Comparison of ENCODE assay signal across 12 cellular contexts in genomic region chr13:98930014-98930625, GRCh38. TPM values are rescaled to one million over a fixed set of nuclear protein-coding genes. Genes with fewer than 3 reads are reported as not detected.
DNase-seq lines count a peak whose midpoint lies in the region; ATAC-seq, FAIRE-seq and TF ChIP-seq lines count a peak whose summit lies in the region.
"Had no signal": no experiment of that assay in that cellular context is flagged by ENCODE, and none has a peak within 500 bp of the region (broad histone marks: within the 10 kb centered on the region; RNA-seq: fewer than 3 reads in every experiment).

No MANE protein-coding gene starts in this region.

- no peak overlapping the region for H2BK15ac ChIP-seq in IMR-90 (ENCODE audit: low read depth, low read length)

- H3K4me1 Mint-ChIP-seq in CD8-positive, alpha-beta T cell (ENCODE audit: low read depth), result peaks cover 16% of the 10 kb centered on the region
- peaks cover 22% of the 10 kb centered on the region for H3K4me1 Mint-ChIP-seq in nephron progenitor cell

- no peak overlapping the region for H4K91ac ChIP-seq in IMR-90 (ENCODE audit: insufficient read depth, low read depth, low read length)

- no peaks in the 10 kb centered on the region for H3K27me3 Mint-ChIP-seq in CD8-positive, alpha-beta T cell (ENCODE audit: low read depth)
- H3K27me3 Mint-ChIP-seq in nephron progenitor cell (ENCODE audit: low read depth, poor library complexity), result peaks cover 7% of the 10 kb centered on the region

- POLR2A ChIA-PET in CD8-positive, alpha-beta T cell (lab: Charles Lee), result no interaction called here
- POLR2A ChIA-PET in IMR-90 (lab: Charles Lee; ENCODE audit: unreplicated experiment), result no interaction called here
- POLR2A ChIA-PET in GM12878 (lab: Charles Lee), result interaction anchor here (0.6 kb wide), 1 partner anchor 42 kb away, joined by 5 read pairs; no protein-coding TSS in a partner anchor

- dilution Hi-C loops in IMR-90 (cut with HindIII; ENCODE audit: low sequenced_read_pairs, unreplicated experiment), result no loop called here

- H3K4ac ChIP-seq in IMR-90 (ENCODE audit: low read depth, low read length), result no peak overlapping the region

- no peak for TF ChIP-seq CTCF in CD8-positive, alpha-beta T cell (IDR thresholded peaks at IDR 0.05)
- TF ChIP-seq CTCF in IMR-90 (conservative IDR thresholded peaks at IDR 0.05; ENCODE audit: low read depth, low read length), result no peak
- no peak for TF ChIP-seq CTCF in GM12878 (IDR thresholded peaks at IDR 0.05 in 2 of 3, conservative IDR thresholded peaks at IDR 0.05 in 1 of 3; ENCODE audit: control insufficient read depth in 2 of 3, extremely low read depth in 1 of 3, insufficient read depth in 1 of 3, low read depth in 3 of 3, low read length in 3 of 3)
- no peak for TF ChIP-seq CTCF in nephron progenitor cell (IDR thresholded peaks at IDR 0.05)
- TF ChIP-seq CTCF in left lung (IDR thresholded peaks at IDR 0.05), result no peak

- FAIRE-seq in GM12878 (lab: Jason Lieb, UNC), result no peak

- peak overlapping the region; percentile 96 for H3K27ac Mint-ChIP-seq in CD8-positive, alpha-beta T cell
- peak overlapping the region; percentile 83 for H3K27ac Mint-ChIP-seq in nephron progenitor cell

- H3K4me2 ChIP-seq in IMR-90 (ENCODE audit: low read depth, low read length) (no peak overlapping the region), GM12878 (ENCODE audit: control insufficient read depth, insufficient read depth) (peak overlapping the region; percentile 12; the same call in 1 of the 2 replicates)

- intact Hi-C loops in CD8-positive, alpha-beta T cell (cut with DNase I, micrococcal nuclease), result no loop called here
- intact Hi-C loops in IMR-90 (cut with micrococcal nuclease) (no loop called here), GM12878 (cut with micrococcal nuclease; ENCODE audit: unreplicated experiment) (no loop called here), left lung (cut with DNase I) (no loop called here)

- H3K36me3 ChIP-seq in CD8-positive, alpha-beta T cell (ENCODE audit: insufficient read depth, low read length), result no peaks in the 10 kb centered on the region
- H3K36me3 ChIP-seq in IMR-90 (ENCODE audit: control insufficient read depth, insufficient read depth, low read length), result no peaks in the 10 kb centered on the region
- H3K36me3 ChIP-seq in GM12878 (ENCODE audit: control insufficient read depth in 2 of 2, insufficient read depth in 2 of 2, low read length in 1 of 2), result no peaks in the 10 kb centered on the region
- H3K36me3 ChIP-seq in left lung, result peaks cover 0 to 3% of the 10 kb centered on the region in 2 donors
- H3K36me3 ChIP-seq: right lobe of liver had no signal

- no peak overlapping the region for H4K5ac ChIP-seq in IMR-90 (ENCODE audit: low read depth, low read length)

- H3K79me1 ChIP-seq in IMR-90 (ENCODE audit: low read depth in 1 of 2, low read length in 2 of 2), result peaks cover 0 to 3% of the 10 kb centered on the region in 2 experiments; a peak in 1 of 4 replicates

- H3K27ac ChIP-seq in CD8-positive, alpha-beta T cell (ENCODE audit: low read depth, low read length), result peak overlapping the region; percentile 30
- H3K27ac ChIP-seq in IMR-90 (ENCODE audit: insufficient read depth, low read length) (no peak overlapping the region), GM12878 (ENCODE audit: control insufficient read depth, insufficient read depth) (no peak overlapping the region), left lung (peak overlapping the region in 1 of 2 donors; percentile 57)
- H3K27ac ChIP-seq: right lobe of liver had no signal

- no peaks in the 10 kb centered on the region for H3K9me1 ChIP-seq in IMR-90 (ENCODE audit: insufficient read depth, low read length)

- TF ChIP-seq POLR2A in IMR-90 (IDR thresholded peaks at IDR 0.05; ENCODE audit: low read depth, low read length), result no peak
- TF ChIP-seq POLR2A in GM12878 (IDR thresholded peaks at IDR 0.05; ENCODE audit: low read depth, low read length), result no peak

- SMC1A ChIA-PET in GM12878 (lab: Charles Lee; ENCODE audit: uncharacterized antibody, unreplicated experiment), result interaction anchor here (0.9 kb wide), 1 partner anchor 104 kb away, joined by 3 read pairs; no protein-coding TSS in a partner anchor

- DNase-seq in CD8-positive, alpha-beta T cell, result no peak
- DNase-seq in IMR-90 (no peak), GM12878 (ENCODE audit: low read depth, low spot score) (no peak), nephron progenitor cell (no peak), NCI-H2081 (lab: John Stamatoyannopoulos, UW) (no peak), NOMO-1 treated with dmso at 0.1 percent for 144 hours (lab: John Stamatoyannopoulos, UW; ENCODE audit: unreplicated experiment) (no peak), cerebellum (ENCODE audit: low spot score) (no peak), left lung (no peak)
- DNase-seq: H7, kidney, right lobe of liver had no signal

- no peak overlapping the region for H2BK5ac ChIP-seq in IMR-90 (ENCODE audit: low read depth, low read length, poor library complexity, severe bottlenecking)

- no peaks in the 10 kb centered on the region for H3K27me3 ChIP-seq in CD8-positive, alpha-beta T cell (ENCODE audit: insufficient read depth, low read length)
- H3K27me3 ChIP-seq in IMR-90 (ENCODE audit: control insufficient read depth, insufficient read depth, low read length) (no peaks in the 10 kb centered on the region), GM12878 (replicated peaks in 1 of 2; ENCODE audit: control insufficient read depth in 2 of 2, insufficient read depth in 2 of 2, low read length in 1 of 2) (no peaks in the 10 kb centered on the region), left lung (no peaks in the 10 kb centered on the region)
- H3K27me3 ChIP-seq: right lobe of liver had no signal

- ATAC-seq in CD8-positive, alpha-beta T cell, result peak; percentile 59
- ATAC-seq in IMR-90 (ENCODE audit: low read depth) (no peak), GM12878 (no peak), left lung (no peak)
- ATAC-seq: esophagus mucosa, right lobe of liver had no signal

- H3K14ac ChIP-seq in IMR-90 (replicated peaks; ENCODE audit: low read depth, low read length), result no peak overlapping the region; the same call in 1 of the 2 replicates

- H3K36me3 Mint-ChIP-seq in CD8-positive, alpha-beta T cell, result peaks cover 45% of the 10 kb centered on the region
- H3K36me3 Mint-ChIP-seq in nephron progenitor cell (ENCODE audit: low read depth), result peaks cover 10% of the 10 kb centered on the region

- H2AFZ ChIP-seq in IMR-90 (replicated peaks; ENCODE audit: low read length, poor library complexity) (no peak overlapping the region), GM12878 (ENCODE audit: control insufficient read depth, low read depth, low read length) (peak overlapping the region; percentile 57)

- H3K4me3 Mint-ChIP-seq in CD8-positive, alpha-beta T cell, result peak overlapping the region; percentile 70
- H3K4me3 Mint-ChIP-seq in nephron progenitor cell, result no peak overlapping the region

- no peak overlapping the region for H3K23ac ChIP-seq in IMR-90 (ENCODE audit: low read depth, low read length)

- BruUV-seq in IMR-90 (replicated peaks; lab: Mats Ljungman, UMichigan) (no TSS peak), GM12878 (replicated peaks; lab: Mats Ljungman, UMichigan) (no TSS peak)

- H3K9ac ChIP-seq in IMR-90 (ENCODE audit: low read depth, low read length) (no peak overlapping the region), GM12878 (ENCODE audit: control insufficient read depth, insufficient read depth, low read length) (no peak overlapping the region)

- H2AK9ac ChIP-seq in IMR-90 (replicated peaks; ENCODE audit: low read depth, low read length, poor library complexity), result peak overlapping the region; percentile 1

- H3K4me3 ChIP-seq in CD8-positive, alpha-beta T cell (ENCODE audit: low read depth, low read length), result peak overlapping the region; percentile 38
- H3K4me3 ChIP-seq in IMR-90 (ENCODE audit: insufficient read depth, low read depth, low read length) (no peak overlapping the region), GM12878 (no peak overlapping the region), left lung (no peak overlapping the region)
- H3K4me3 ChIP-seq: right lobe of liver had no signal

- in situ Hi-C loops in IMR-90 (cut with MboI; ENCODE audit: low sequenced_read_pairs) (no loop called here), GM12878 (cut with MboI) (no loop called here)

- TF ChIP-seq EP300 in GM12878 (IDR thresholded peaks at IDR 0.05; ENCODE audit: borderline replicate concordance in 1 of 2, control insufficient read depth in 1 of 2, low read depth in 2 of 2, low read length in 2 of 2), result no peak

- no peaks in the 10 kb centered on the region for H4K20me1 ChIP-seq in IMR-90 (ENCODE audit: insufficient read depth, low read length)
- H4K20me1 ChIP-seq in GM12878 (ENCODE audit: control insufficient read depth, insufficient read depth), result no peaks in the 10 kb centered on the region

- no peak overlapping the region for H2AK5ac ChIP-seq in IMR-90 (ENCODE audit: low read depth, low read length)

- TF ChIP-seq RAD21 in IMR-90 (IDR thresholded peaks at IDR 0.05; ENCODE audit: low read length) (no peak), GM12878 (IDR thresholded peaks at IDR 0.05; ENCODE audit: insufficient read depth, low read depth, low read length) (no peak)

- no peaks in the 10 kb centered on the region for H3K79me2 ChIP-seq in GM12878 (ENCODE audit: control insufficient read depth, insufficient read depth, low read length)

- peaks cover 5% of the 10 kb centered on the region for H3K9me3 ChIP-seq in CD8-positive, alpha-beta T cell (ENCODE audit: low read length)
- H3K9me3 ChIP-seq in IMR-90 (ENCODE audit: control insufficient read depth, insufficient read depth, low read length) (peaks cover 11% of the 10 kb centered on the region), GM12878 (replicated peaks; ENCODE audit: control insufficient read depth, insufficient read depth, low read length) (peaks cover 2% of the 10 kb centered on the region; the same call in 1 of the 3 replicates), left lung (peaks cover 0 to 16% of the 10 kb centered on the region in 2 donors)

- no peak overlapping the region for H3K56ac ChIP-seq in IMR-90 (ENCODE audit: extremely low read depth, insufficient read depth, low read length)

- H3K9me3 Mint-ChIP-seq in CD8-positive, alpha-beta T cell, result peaks cover 10% of the 10 kb centered on the region
- H3K9me3 Mint-ChIP-seq in nephron progenitor cell, result peaks cover 23% of the 10 kb centered on the region

- H2BK120ac ChIP-seq in IMR-90 (ENCODE audit: low read depth, low read length), result no peak overlapping the region

- 100% methylated on average over 1 of the region's 8 CpGs; no CpG with 5 or more reads in 1 of the 2 experiments for WGBS in IMR-90 (ENCODE audit: extremely low coverage in 2 of 2, insufficient read length in 1 of 2), 2 experiments
- WGBS in GM12878 (ENCODE audit: insufficient coverage, insufficient replicate concordance, low lambda C conversion rate, missing lambda C conversion rate), result 39% methylated on average over 8 of the region's 8 CpGs

- H2BK20ac ChIP-seq in IMR-90 (ENCODE audit: low read depth, low read length), result no peak overlapping the region

- H3K4me1 ChIP-seq in CD8-positive, alpha-beta T cell (ENCODE audit: insufficient read depth, low read length), result peaks cover 4% of the 10 kb centered on the region
- H3K4me1 ChIP-seq in IMR-90 (ENCODE audit: control insufficient read depth, insufficient read depth, low read length) (0 out of 2 replicates have a peak, but pooled peaks cover 2% of the 10 kb centered on the region), GM12878 (ENCODE audit: control insufficient read depth, insufficient read depth, low read length) (no peaks in the 10 kb centered on the region), left lung (peaks cover 0 to 4% of the 10 kb centered on the region in 2 donors)
- H3K4me1 ChIP-seq: right lobe of liver had no signal

- RAD21 ChIA-PET in GM12878 (lab: Charles Lee; ENCODE audit: unreplicated experiment), result no interaction called here

- CTCF ChIA-PET in CD8-positive, alpha-beta T cell (lab: Charles Lee), result no interaction called here
- CTCF ChIA-PET in IMR-90 (lab: Yijun Ruan, JAX), result interaction anchor here (0.6 kb wide), 1 partner anchor 8 kb away, joined by 4 read pairs; no protein-coding TSS in a partner anchor
- CTCF ChIA-PET in GM12878 (lab: Yijun Ruan, JAX), result no interaction called here

- H3K18ac ChIP-seq in IMR-90 (ENCODE audit: low read depth, low read length), result no peak overlapping the region

- H4K8ac ChIP-seq in IMR-90 (ENCODE audit: low read depth in 2 of 2, low read length in 2 of 2), result no peak overlapping the region

RNA-seq across cellular contexts. Expression of gene DOCK9, which starts 47.7 kb away (rescaled TPM):
- 10 to 100 TPM; 66.3 to 75.5 TPM for total RNA-seq in CD8-positive, alpha-beta T cell
- total RNA-seq in IMR-90 (2012; rRNA removed) (7.2 and 9.7 TPM in 2 replicates), GM12878 (2014; rRNA removed) (0.73 and 2.6 TPM in 2 replicates), GM12878 (2014; rRNA removed; fragmentation: Illumina TruSeq; extraction: Trizol) (1.1 and 1.2 TPM in 2 replicates), GM12878 (2021) (1.5 TPM in 2 replicates), cerebellum (65.5 TPM), left lung (100 to 1,000 TPM; 110 to 158 TPM)
- polyA plus RNA-seq in IMR-90 (2012; rRNA removed) (4.8 and 6.4 TPM in 2 replicates), GM12878 (2011; rRNA removed) (2.0 and 2.9 TPM in 2 replicates), GM12878 (2014; fragmentation: Illumina TruSeq; extraction: Trizol) (0.90 and 0.95 TPM in 2 replicates), GM12878 (2014; fragmentation: Nextera tagmentation; extraction: Ambion mirVana) (under 1 TPM; 0.09 to 0.19 TPM), GM12878 (2014; rRNA removed) (0.67 and 1.2 TPM in 2 replicates), GM12878 (2016; fragmentation: Nextera tagmentation; extraction: Ambion mirVana) (under 1 TPM; 0.48 to 0.75 TPM)
- polyA plus RNA-seq in IMR-90 (2012; cell fraction: cytosol; rRNA removed), result 2.7 and 3.8 TPM in 2 replicates
- 5.8 and 10.6 TPM in 2 replicates for polyA plus RNA-seq in IMR-90 (2012; cell fraction: nucleus; rRNA removed; ENCODE audit: low replicate concordance)
- total RNA-seq in GM12878 (2013; cell fraction: nucleolus; rRNA removed), result 2.5 and 6.7 TPM in 2 replicates
- polyA plus RNA-seq in GM12878 (2011; ENCODE audit: low read depth), result 5.2 TPM
- polyA plus RNA-seq in GM12878 (2011; cell fraction: cytosol; rRNA removed), result 1.4 and 1.8 TPM in 2 replicates
- 3.2 and 6.4 TPM in 2 replicates for polyA plus RNA-seq in GM12878 (2011; cell fraction: nucleus; rRNA removed)
- 6.1 and 6.6 TPM in 2 replicates for polyA plus RNA-seq in GM12878 (2012)
- polyA minus RNA-seq in GM12878 (2011; rRNA and poly(A)+ RNA removed), result 2.7 and 4.4 TPM in 2 replicates
- polyA minus RNA-seq in GM12878 (2011; cell fraction: cytosol; rRNA and poly(A)+ RNA removed), result 1.6 and 3.2 TPM in 2 replicates
- 2.9 and 5.0 TPM in 2 replicates for polyA minus RNA-seq in GM12878 (2011; cell fraction: nucleus; rRNA and poly(A)+ RNA removed)
